18 cellular contexts compared by ENCODE assay signal in the genomic region with DNA sequence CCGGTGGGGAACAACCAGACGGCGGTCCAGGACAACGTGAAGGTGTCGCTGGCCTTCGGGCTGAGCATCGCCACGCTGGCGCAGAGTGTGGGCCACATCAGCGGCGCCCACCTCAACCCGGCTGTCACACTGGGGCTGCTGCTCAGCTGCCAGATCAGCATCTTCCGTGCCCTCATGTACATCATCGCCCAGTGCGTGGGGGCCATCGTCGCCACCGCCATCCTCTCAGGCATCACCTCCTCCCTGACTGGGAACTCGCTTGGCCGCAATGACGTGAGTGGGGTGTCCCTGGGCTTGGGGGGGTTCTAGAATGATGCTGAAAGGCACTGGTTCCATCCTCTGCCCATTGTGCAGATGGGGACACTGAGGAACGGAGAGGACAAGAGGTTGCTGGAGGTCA. TPM values are rescaled to one million over a fixed set of nuclear protein-coding genes. Genes with fewer than 3 reads are reported as not detected.
DNase-seq lines count a peak whose midpoint lies in the region; FAIRE-seq and TF ChIP-seq lines count a peak whose summit lies in the region.
"Had no signal": no experiment of that assay in that cellular context is flagged by ENCODE, and none has a peak within 500 bp of the region (broad histone marks: within the 10 kb centered on the region; RNA-seq: fewer than 3 reads in every experiment).

No MANE protein-coding gene starts in this region.

- BruUV-seq in mammary epithelial cell (replicated peaks; lab: Mats Ljungman, UMichigan) = no TSS peak

- H3K27ac ChIP-seq in breast epithelium = peak overlapping the region; percentile 30 to 36
- no peak overlapping the region for H3K27ac ChIP-seq in mammary epithelial cell (ENCODE audit: insufficient read depth, low read depth, low read length)
- peak overlapping the region; percentile 72 to 81 for H3K27ac ChIP-seq in kidney (ENCODE audit: low read depth in 2 of 2, low read length in 2 of 2)
- H3K27ac ChIP-seq in sigmoid colon = peak overlapping the region; percentile 86 to 90 (median 88)
- H3K27ac ChIP-seq: 22Rv1, C4-2B had no signal

- H3K4me1 ChIP-seq in breast epithelium (peaks cover 3 to 7% of the 10 kb centered on the region in 2 donors), mammary epithelial cell (ENCODE audit: insufficient read depth, low read length) (peaks cover 12% of the 10 kb centered on the region), kidney (ENCODE audit: control insufficient read depth in 1 of 2, insufficient read depth in 1 of 2, low read depth in 1 of 2, low read length in 2 of 2) (peaks cover 11 to 21% of the 10 kb centered on the region in 2 donors), sigmoid colon (peaks cover 0 to 91% (median 87%) of the 10 kb centered on the region in 4 donors)

- H3K36me3 ChIP-seq in breast epithelium (no peaks in the 10 kb centered on the region), mammary epithelial cell (ENCODE audit: insufficient read depth, low read length) (no peaks in the 10 kb centered on the region), kidney (ENCODE audit: control insufficient read depth in 1 of 2, insufficient read depth in 2 of 2, low read length in 2 of 2) (no peaks in the 10 kb centered on the region), sigmoid colon (no peaks in the 10 kb centered on the region)

- intact Hi-C loops in breast epithelium (cut with DNase I; ENCODE audit: low total_unique reads) = loop anchor here (10.0 kb wide), 1 partner anchor 97 kb away; no protein-coding TSS in a partner anchor
- intact Hi-C loops in mammary epithelial cell (cut with micrococcal nuclease) = no loop called here
- intact Hi-C loops in kidney (cut with DNase I) = no loop called here
- intact Hi-C loops in sigmoid colon (cut with DNase I) = loop anchor here (5.0 kb wide), 2 partner anchors 60 to 110 kb away; no protein-coding TSS in a partner anchor

- H3K4me3 ChIP-seq in breast epithelium (peak overlapping the region; percentile 45 to 55 (median 46)), mammary epithelial cell (replicated peaks in 1 of 3; ENCODE audit: insufficient read depth in 1 of 3, low read depth in 2 of 3, low read length in 3 of 3) (no peak overlapping the region), kidney (ENCODE audit: low read length in 2 of 2) (peak overlapping the region; percentile 77 to 94), sigmoid colon (peak overlapping the region; percentile 9 to 52 (median 44))

- DNase-seq in breast epithelium (ENCODE audit: low spot score in 2 of 2) (no peak), mammary epithelial cell (no peak), kidney (no peak), sigmoid colon (no peak), urothelium cell line (ENCODE audit: low spot score) (no peak), NCI-H146 (lab: John Stamatoyannopoulos, UW) (no peak), CD1c-positive myeloid dendritic cell (ENCODE audit: extremely low spot score) (no peak), SW 1271 (lab: John Stamatoyannopoulos, UW) (no peak)
- DNase-seq: activated CD4-positive, CD25-positive, alpha-beta regulatory T cell; amniotic stem cell; Kasumi-1; kidney glomerular epithelial cell; T-helper 2 cell had no signal

- 61% methylated on average over 12 of the region's 22 CpGs for WGBS in mammary epithelial cell (ENCODE audit: low coverage, missing lambda C conversion rate)
- 21 to 76% methylated on average over 22 of the region's 22 CpGs for WGBS in sigmoid colon, 2 donors

- TF ChIP-seq CTCF in breast epithelium (IDR thresholded peaks at IDR 0.05) (no peak), mammary epithelial cell (conservative IDR thresholded peaks at IDR 0.05 in 1 of 2, IDR thresholded peaks at IDR 0.05 in 1 of 2; ENCODE audit: extremely low read depth in 1 of 2, insufficient read depth in 1 of 2, low read depth in 1 of 2, low read length in 2 of 2) (no peak), kidney (IDR thresholded peaks at IDR 0.05; ENCODE audit: borderline replicate concordance, extremely low read depth, insufficient read depth) (no peak), sigmoid colon (IDR thresholded peaks at IDR 0.05) (no peak)

- H3K79me2 ChIP-seq in mammary epithelial cell (ENCODE audit: insufficient read depth, low read length) = no peaks in the 10 kb centered on the region

- CTCF ChIA-PET in mammary epithelial cell (lab: Charles Lee; ENCODE audit: low non-redundant PET) = no interaction called here

- no peak overlapping the region for H2AFZ ChIP-seq in mammary epithelial cell (ENCODE audit: low read depth, low read length)

- no peak for TF ChIP-seq EP300 in sigmoid colon (IDR thresholded peaks at IDR 0.05)

- H3K9me3 ChIP-seq in breast epithelium (no peaks in the 10 kb centered on the region), mammary epithelial cell (replicated peaks; ENCODE audit: insufficient read depth, low read length) (no peaks in the 10 kb centered on the region), kidney (ENCODE audit: control insufficient read depth in 1 of 2, low read length in 2 of 2) (no peaks in the 10 kb centered on the region), sigmoid colon (no peaks in the 10 kb centered on the region)

- H4K20me1 ChIP-seq in mammary epithelial cell (ENCODE audit: insufficient read depth, low read length) = no peaks in the 10 kb centered on the region

- TF ChIP-seq POLR2A in breast epithelium (IDR thresholded peaks at IDR 0.05) (no peak), sigmoid colon (IDR thresholded peaks at IDR 0.05) (no peak)

- in situ Hi-C loops in mammary epithelial cell (cut with MboI; ENCODE audit: low sequenced_read_pairs in 2 of 2) = no loop called here

- dilution Hi-C loops in mammary epithelial cell (cut with HindIII; ENCODE audit: low sequenced_read_pairs) = no loop called here

- H3K9ac ChIP-seq in mammary epithelial cell (ENCODE audit: insufficient read depth, low read length) (no peak overlapping the region), kidney (ENCODE audit: low read length in 2 of 2) (peak overlapping the region in 1 of 2 donors; percentile 79)

- FAIRE-seq in kidney (lab: Jason Lieb, UNC) = no peak
- FAIRE-seq in urothelium cell line (lab: Jason Lieb, UNC) = peak; percentile 83

- H3K27me3 ChIP-seq in breast epithelium (no peaks in the 10 kb centered on the region), mammary epithelial cell (ENCODE audit: insufficient read depth, low read length) (no peaks in the 10 kb centered on the region), sigmoid colon (no peaks in the 10 kb centered on the region)

- H3K4me2 ChIP-seq in mammary epithelial cell (ENCODE audit: insufficient read depth, low read depth, low read length) = no peak overlapping the region

RNA-seq across cellular contexts. Expression of gene AQP1, which starts 0.4 kb away (rescaled TPM):
- total RNA-seq in breast epithelium = 100 to 1,000 TPM; 132 to 213 (median 177) TPM
- under 1 TPM in 1 of 2 donors, not detected in 1; 0.17 TPM for total RNA-seq in mammary epithelial cell
- polyA plus RNA-seq in mammary epithelial cell = 0.05 TPM
- not detected for polyA minus RNA-seq in mammary epithelial cell
- total RNA-seq in kidney = 291 TPM
- polyA plus RNA-seq in kidney (ENCODE audit: insufficient read depth, low read depth, low replicate concordance) = 617 TPM
- 100 to 1,000 TPM in 3 of 4 donors, 10 to 100 TPM in 1; 66.0 to 191 (median 146) TPM for total RNA-seq in sigmoid colon
- 10 to 100 TPM in 1 of 3 donors, 1 to 10 TPM in 2; 3.7 to 41.8 (median 7.8) TPM for polyA plus RNA-seq in sigmoid colon
- total RNA-seq: activated T-helper 2 cell treated with anti-CD3 and anti-CD28 coated beads, Interferon-gamma antibody, Interleukin-2, Interleukin-4, amounts not matched to agents 10 μg/mL and 5 μg/mL and 100 μg/mL, durations not matched to agents 14 hours and 24 hours and 36 hours had no signal

RNA-seq across cellular contexts. Expression of gene GHRHR, which starts 51.7 kb away (rescaled TPM):
- not detected for total RNA-seq in breast epithelium
- not detected for total RNA-seq in mammary epithelial cell
- polyA plus RNA-seq in mammary epithelial cell = not detected
- polyA minus RNA-seq in mammary epithelial cell = not detected
- total RNA-seq in kidney = not detected
- polyA plus RNA-seq in kidney (ENCODE audit: insufficient read depth, low read depth, low replicate concordance) = 0.75 TPM
- not detected for total RNA-seq in sigmoid colon
- not detected for polyA plus RNA-seq in sigmoid colon
- total RNA-seq: activated CD8-positive, alpha-beta memory T cell treated with anti-CD3 and anti-CD28 coated beads for 36 hours; activated T-helper 2 cell treated with anti-CD3 and anti-CD28 coated beads, Interferon-gamma antibody, Interleukin-2, Interleukin-4, amounts not matched to agents 10 μg/mL and 5 μg/mL and 100 μg/mL, durations not matched to agents 14 hours and 24 hours and 36 hours; natural killer cell treated with Interleukin-12 subunit alpha and Interleukin-12 subunit beta and Interleukin-15 and Interleukin-18, amount 100 ng/mL, for 72 hours had no signal

Comparison
In these comparisons a context has a peak if more than half of its experiments do, and no peak if none do; other contexts are left out.
1. H3K4me3 ChIP-seq: peak in breast epithelium (3 of 3), kidney (2 of 2) and sigmoid colon (4 of 4); none in mammary epithelial cell (0 of 3).
2. RNA of gene AQP1, which starts 0.4 kb away (total RNA-seq): 291 TPM in kidney (single experiment), 66.0 to 191 TPM in sigmoid colon and 132 to 213 TPM in breast epithelium; 0.17 TPM in mammary epithelial cell; every median in the first group is over 10 times any median in the second.
3. intact Hi-C loops: an anchor here in breast epithelium (10.0 kb wide) and sigmoid colon (5.0 kb wide); none called in mammary epithelial cell and kidney.